Comparison of ENCODE assay signal across 2 cellular contexts in genomic region chr13:67119481-67119883, GRCh38.
A peak's percentile ranks its signal among the peaks of the same experiment; 100 is the strongest.
TF ChIP-seq lines count a peak whose summit lies in the region.

No MANE protein-coding gene starts in this region.

TF ChIP-seq in liver, 16 proteins besides CTCF, POLR2A, EP300 and RAD21:
- TF ChIP-seq REST (IDR thresholded peaks at IDR 0.05) (no peak), FOXA2 (IDR thresholded peaks at IDR 0.05) (peak; percentile 19), RXRA (IDR thresholded peaks at IDR 0.05) (peak in 1 of 2 donors; percentile 21), EGR1 (IDR thresholded peaks at IDR 0.05; ENCODE audit: low read depth in 2 of 2) (no peak), SP1 (IDR thresholded peaks at IDR 0.05) (no peak), JUND (IDR thresholded peaks at IDR 0.05) (peak; percentile 55 to 80), GABPA (IDR thresholded peaks at IDR 0.05 in 1 of 2, conservative IDR thresholded peaks at IDR 0.05 in 1 of 2) (no peak), MAX (IDR thresholded peaks at IDR 0.05) (no peak), HNF4A (conservative IDR thresholded peaks at IDR 0.05) (peak in 1 of 2 donors; percentile 48), YY1 (IDR thresholded peaks at IDR 0.05) (peak; percentile 21), FOXA1 (IDR thresholded peaks at IDR 0.05) (no peak), TAF1 (conservative IDR thresholded peaks at IDR 0.05) (no peak), HNF4G (IDR thresholded peaks at IDR 0.05) (no peak), NR2F2 (IDR thresholded peaks at IDR 0.05) (no peak)
- TF ChIP-seq, protein P1, sequence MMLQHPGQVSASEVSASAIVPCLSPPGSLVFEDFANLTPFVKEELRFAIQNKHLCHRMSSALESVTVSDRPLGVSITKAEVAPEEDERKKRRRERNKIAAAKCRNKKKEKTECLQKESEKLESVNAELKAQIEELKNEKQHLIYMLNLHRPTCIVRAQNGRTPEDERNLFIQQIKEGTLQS (IDR thresholded peaks at IDR 0.05) = peak; percentile 75
- TF ChIP-seq, protein P2, sequence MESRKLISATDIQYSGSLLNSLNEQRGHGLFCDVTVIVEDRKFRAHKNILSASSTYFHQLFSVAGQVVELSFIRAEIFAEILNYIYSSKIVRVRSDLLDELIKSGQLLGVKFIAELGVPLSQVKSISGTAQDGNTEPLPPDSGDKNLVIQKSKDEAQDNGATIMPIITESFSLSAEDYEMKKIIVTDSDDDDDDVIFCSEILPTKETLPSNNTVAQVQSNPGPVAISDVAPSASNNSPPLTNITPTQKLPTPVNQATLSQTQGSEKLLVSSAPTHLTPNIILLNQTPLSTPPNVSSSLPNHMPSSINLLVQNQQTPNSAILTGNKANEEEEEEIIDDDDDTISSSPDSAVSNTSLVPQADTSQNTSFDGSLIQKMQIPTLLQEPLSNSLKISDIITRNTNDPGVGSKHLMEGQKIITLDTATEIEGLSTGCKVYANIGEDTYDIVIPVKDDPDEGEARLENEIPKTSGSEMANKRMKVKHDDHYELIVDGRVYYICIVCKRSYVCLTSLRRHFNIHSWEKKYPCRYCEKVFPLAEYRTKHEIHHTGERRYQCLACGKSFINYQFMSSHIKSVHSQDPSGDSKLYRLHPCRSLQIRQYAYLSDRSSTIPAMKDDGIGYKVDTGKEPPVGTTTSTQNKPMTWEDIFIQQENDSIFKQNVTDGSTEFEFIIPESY (IDR thresholded peaks at IDR 0.05) = no peak

TF ChIP-seq in HepG2, 621 proteins besides CTCF, POLR2A, EP300 and RAD21 (continued from another document):
- TF ChIP-seq, protein P3, sequence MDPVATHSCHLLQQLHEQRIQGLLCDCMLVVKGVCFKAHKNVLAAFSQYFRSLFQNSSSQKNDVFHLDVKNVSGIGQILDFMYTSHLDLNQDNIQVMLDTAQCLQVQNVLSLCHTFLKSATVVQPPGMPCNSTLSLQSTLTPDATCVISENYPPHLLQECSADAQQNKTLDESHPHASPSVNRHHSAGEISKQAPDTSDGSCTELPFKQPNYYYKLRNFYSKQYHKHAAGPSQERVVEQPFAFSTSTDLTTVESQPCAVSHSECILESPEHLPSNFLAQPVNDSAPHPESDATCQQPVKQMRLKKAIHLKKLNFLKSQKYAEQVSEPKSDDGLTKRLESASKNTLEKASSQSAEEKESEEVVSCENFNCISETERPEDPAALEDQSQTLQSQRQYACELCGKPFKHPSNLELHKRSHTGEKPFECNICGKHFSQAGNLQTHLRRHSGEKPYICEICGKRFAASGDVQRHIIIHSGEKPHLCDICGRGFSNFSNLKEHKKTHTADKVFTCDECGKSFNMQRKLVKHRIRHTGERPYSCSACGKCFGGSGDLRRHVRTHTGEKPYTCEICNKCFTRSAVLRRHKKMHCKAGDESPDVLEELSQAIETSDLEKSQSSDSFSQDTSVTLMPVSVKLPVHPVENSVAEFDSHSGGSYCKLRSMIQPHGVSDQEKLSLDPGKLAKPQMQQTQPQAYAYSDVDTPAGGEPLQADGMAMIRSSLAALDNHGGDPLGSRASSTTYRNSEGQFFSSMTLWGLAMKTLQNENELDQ (CRISPR knock-in tag; IDR thresholded peaks at IDR 0.05; ENCODE audit: borderline replicate concordance) = no peak
- TF ChIP-seq MAX (IDR thresholded peaks at IDR 0.05) = no peak
- no peak for TF ChIP-seq LCORL (IDR thresholded peaks at IDR 0.05)
- TF ChIP-seq LCORL (CRISPR knock-in tag; IDR thresholded peaks at IDR 0.05) = no peak
- TF ChIP-seq TAF15 (IDR thresholded peaks at IDR 0.05; ENCODE audit: low read depth, low read length, poor library complexity, severe bottlenecking) = no peak
- no peak for TF ChIP-seq ETS1 (CRISPR knock-in tag; IDR thresholded peaks at IDR 0.05)
